In genomic region chr5:74233091-74233490, GRCh38 we compare ENCODE assay signal across 12 cellular contexts.
"Had no signal": no experiment of that assay in that cellular context is flagged by ENCODE, and none has a peak within 500 bp of the region (broad histone marks: within the 10 kb centered on the region; RNA-seq: fewer than 3 reads in every experiment).

No MANE protein-coding gene starts in this region.

- H3K27me3 ChIP-seq: left lung, neural progenitor cell, pancreas, tibial nerve had no signal

- H3K4me3 ChIP-seq: left lung, neural progenitor cell, pancreas, tibial nerve had no signal

- H3K4me1 Mint-ChIP-seq: activated naive CD4-positive, alpha-beta T cell treated with anti-CD3 and anti-CD28 coated beads, Interleukin-2, amount 50 U/mL, for 24 hours; stimulated activated memory B cell treated with anti-CD40 and anti-IgM and Interleukin-4, amounts not matched to agents 10 μg/mL and 1 μg/mL and 100 μg/mL, for 72 hours had no signal

- H3K9me3 ChIP-seq: left lung, pancreas, tibial nerve had no signal

- H3K4me3 Mint-ChIP-seq: activated naive CD4-positive, alpha-beta T cell treated with anti-CD3 and anti-CD28 coated beads, Interleukin-2, amount 50 U/mL, for 24 hours; brain; neural progenitor cell; stimulated activated memory B cell treated with anti-CD40 and anti-IgM and Interleukin-4, amounts not matched to agents 10 μg/mL and 1 μg/mL and 100 μg/mL, for 72 hours had no signal

- DNase-seq: activated CD4-positive, alpha-beta T cell treated with anti-CD3 and anti-CD28 coated beads, Interleukin-2, amount 50 U/mL, for 1 hour; activated T-cell treated with anti-CD3 and anti-CD28 coated beads for 4 hours; head of caudate nucleus; left lung; mesendoderm; pancreas; T-helper 2 cell had no signal

- H2AFZ ChIP-seq: neural progenitor cell had no signal

- H3K36me3 Mint-ChIP-seq: activated naive CD4-positive, alpha-beta T cell treated with anti-CD3 and anti-CD28 coated beads, Interleukin-2, amount 50 U/mL, for 24 hours; brain; neural progenitor cell; stimulated activated memory B cell treated with anti-CD40 and anti-IgM and Interleukin-4, amounts not matched to agents 10 μg/mL and 1 μg/mL and 100 μg/mL, for 72 hours had no signal

- H3K27ac Mint-ChIP-seq: activated naive CD4-positive, alpha-beta T cell treated with anti-CD3 and anti-CD28 coated beads, Interleukin-2, amount 50 U/mL, for 24 hours; neural progenitor cell; stimulated activated memory B cell treated with anti-CD40 and anti-IgM and Interleukin-4, amounts not matched to agents 10 μg/mL and 1 μg/mL and 100 μg/mL, for 72 hours had no signal

- H3K4me2 ChIP-seq: neural progenitor cell had no signal

- H3K27ac ChIP-seq: left lung, neural progenitor cell, pancreas, tibial nerve had no signal

- H3K36me3 ChIP-seq: left lung, neural progenitor cell, pancreas, tibial nerve had no signal

- H3K4me1 ChIP-seq: left lung, pancreas, tibial nerve had no signal
